Comparison of ENCODE assay signal across 14 cellular contexts in the genomic region with DNA sequence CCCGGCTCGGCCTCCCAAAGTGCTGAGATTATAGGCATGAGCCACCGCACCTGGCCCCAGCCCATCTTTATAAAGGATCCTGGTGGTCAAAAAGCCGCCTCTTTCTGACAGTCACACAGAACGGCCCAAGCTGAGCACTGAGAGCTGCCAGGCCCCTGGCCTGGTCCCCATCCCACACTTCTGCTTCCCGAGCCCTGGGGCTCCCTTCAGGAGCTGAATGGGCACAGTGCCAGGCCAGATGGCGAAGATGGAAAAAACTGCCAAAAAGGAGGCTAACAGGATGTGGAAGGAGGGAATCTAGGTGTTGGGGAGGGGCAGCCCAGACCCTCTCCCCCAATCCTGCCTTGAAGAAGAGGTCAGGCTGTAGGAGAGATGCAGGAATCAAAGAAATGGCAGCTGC. TPM values are rescaled to one million over a fixed set of nuclear protein-coding genes. Genes with fewer than 3 reads are reported as not detected.
DNase-seq lines count a peak whose midpoint lies in the region; ATAC-seq and TF ChIP-seq lines count a peak whose summit lies in the region.
"Had no signal": no experiment of that assay in that cellular context is flagged by ENCODE, and none has a peak within 500 bp of the region (broad histone marks: within the 10 kb centered on the region; RNA-seq: fewer than 3 reads in every experiment).

No MANE protein-coding gene starts in this region.

- no peak overlapping the region for H2AFZ ChIP-seq in SK-N-SH (ENCODE audit: low read depth)

- peak overlapping the region; percentile 89 for H3K4me3 Mint-ChIP-seq in activated naive CD4-positive, alpha-beta T cell treated with anti-CD3 and anti-CD28 coated beads, Interleukin-2, amount 50 U/mL, for 24 hours

- no peak for TF ChIP-seq RAD21 in SK-N-SH (IDR thresholded peaks at IDR 0.05; ENCODE audit: low read length)

- no peaks in the 10 kb centered on the region for H3K27me3 ChIP-seq in SK-N-SH (ENCODE audit: insufficient read depth)
- H3K27me3 ChIP-seq in effector memory CD4-positive, alpha-beta T cell (replicated peaks; ENCODE audit: control insufficient read depth, insufficient read depth, low read length, poor library complexity, severe bottlenecking), result no peaks in the 10 kb centered on the region
- peaks cover 0 to 4% (median 0%) of the 10 kb centered on the region in 3 donors for H3K27me3 ChIP-seq in stomach

- no peaks in the 10 kb centered on the region for H3K27me3 Mint-ChIP-seq in activated naive CD4-positive, alpha-beta T cell treated with anti-CD3 and anti-CD28 coated beads, Interleukin-2, amount 50 U/mL, for 24 hours

- H3K9me2 ChIP-seq in SK-N-SH, result no peaks in the 10 kb centered on the region

- H3K4me2 ChIP-seq in SK-N-SH, result no peak overlapping the region

- no peak for TF ChIP-seq POLR2A in stomach (IDR thresholded peaks at IDR 0.05)

- H3K36me3 ChIP-seq in SK-N-SH (replicated peaks in 1 of 2; ENCODE audit: control insufficient read depth in 1 of 2, insufficient read depth in 2 of 2, low read length in 1 of 2) (no peaks in the 10 kb centered on the region), stomach (no peaks in the 10 kb centered on the region)
- no peaks in the 10 kb centered on the region for H3K36me3 ChIP-seq in effector memory CD4-positive, alpha-beta T cell (ENCODE audit: control insufficient read depth, insufficient read depth, low read length)
- H3K36me3 ChIP-seq: tibial artery had no signal

- no peak for DNase-seq in activated naive CD4-positive, alpha-beta T cell treated with Interleukin-2 at 50 U/mL for 16 hours
- DNase-seq in SK-N-SH, result peak; percentile 76
- DNase-seq in effector memory CD4-positive, alpha-beta T cell, result no peak
- no peak for DNase-seq in stomach
- no peak for DNase-seq in kidney tubule cell (ENCODE audit: low spot score)
- no peak for DNase-seq in amniotic stem cell (lab: John Stamatoyannopoulos, UW)
- DNase-seq: activated effector memory CD4-positive, alpha-beta T cell treated with anti-CD3 and anti-CD28 coated beads, Interleukin-2, amount 50 U/mL, for 16 hours; glutamatergic neuron; NCI-H1694 treated with DMSO at 0.1 percent for 48 hours; tibial artery had no signal

- H3K9ac ChIP-seq in SK-N-SH, result no peak overlapping the region

- TF ChIP-seq EP300 in SK-N-SH (IDR thresholded peaks at IDR 0.05; ENCODE audit: borderline replicate concordance in 1 of 2, low read depth in 1 of 2, low read length in 1 of 2), result peak in 1 of 2 experiments; percentile 34; a peak in 1 of 4 replicates
- TF ChIP-seq EP300 in stomach (IDR thresholded peaks at IDR 0.05), result no peak

- peaks cover 0 to 29% of the 10 kb centered on the region in 2 experiments; a peak in 1 of 4 replicates for H3K4me1 ChIP-seq in SK-N-SH (ENCODE audit: control insufficient read depth in 1 of 2, insufficient read depth in 2 of 2, low read depth in 1 of 2, low read length in 1 of 2)
- peaks cover 28% of the 10 kb centered on the region for H3K4me1 ChIP-seq in effector memory CD4-positive, alpha-beta T cell (ENCODE audit: control insufficient read depth, insufficient read depth, low read length, poor library complexity, severe bottlenecking)
- peaks cover 12 to 70% (median 22%) of the 10 kb centered on the region in 4 donors for H3K4me1 ChIP-seq in stomach

- intact Hi-C loops in stomach (cut with DNase I; ENCODE audit: low total_unique reads), result no loop called here

- CTCF ChIA-PET in SK-N-SH (lab: Yijun Ruan, JAX), result interaction anchor here (0.9 to 2.4 kb wide), 6 partner anchors 14 to 136 kb away, joined by 3 to 9 read pairs (median 3); partner anchors contain the start of gene ZNF384

- no peaks in the 10 kb centered on the region for H3F3A ChIP-seq in SK-N-SH (replicated peaks; ENCODE audit: insufficient read depth)

- H3K9me3 ChIP-seq in SK-N-SH, result no peaks in the 10 kb centered on the region
- no peaks in the 10 kb centered on the region for H3K9me3 ChIP-seq in effector memory CD4-positive, alpha-beta T cell (ENCODE audit: control insufficient read depth, low read length)
- H3K9me3 ChIP-seq in stomach, result no peaks in the 10 kb centered on the region
- H3K9me3 ChIP-seq: tibial artery had no signal

- H3K9me3 Mint-ChIP-seq in activated naive CD4-positive, alpha-beta T cell treated with anti-CD3 and anti-CD28 coated beads, Interleukin-2, amount 50 U/mL, for 24 hours, result no peaks in the 10 kb centered on the region

- ATAC-seq in HG03520 (IDR thresholded peaks at IDR 0.05; ENCODE audit: unreplicated experiment), result no peak

- H4K20me1 ChIP-seq in SK-N-SH (ENCODE audit: insufficient read depth), result no peaks in the 10 kb centered on the region

- POLR2A ChIA-PET in SK-N-SH (lab: Yijun Ruan, JAX), result no interaction called here

- no peaks in the 10 kb centered on the region for H3K79me2 ChIP-seq in SK-N-SH (ENCODE audit: insufficient read depth)

- TF ChIP-seq CTCF in SK-N-SH (IDR thresholded peaks at IDR 0.05) (no peak), stomach (IDR thresholded peaks at IDR 0.05) (no peak)

- H3K36me3 Mint-ChIP-seq in activated naive CD4-positive, alpha-beta T cell treated with anti-CD3 and anti-CD28 coated beads, Interleukin-2, amount 50 U/mL, for 24 hours, result no peaks in the 10 kb centered on the region

- H3K4me1 Mint-ChIP-seq in activated naive CD4-positive, alpha-beta T cell treated with anti-CD3 and anti-CD28 coated beads, Interleukin-2, amount 50 U/mL, for 24 hours, result peaks cover 64% of the 10 kb centered on the region

- H3K4me3 ChIP-seq in SK-N-SH (ENCODE audit: low read depth in 2 of 2, low read length in 1 of 2) (no peak overlapping the region), stomach (peak overlapping the region; percentile 4 to 22 (median 18))
- H3K4me3 ChIP-seq in effector memory CD4-positive, alpha-beta T cell (ENCODE audit: insufficient read depth, low read depth, low read length, poor library complexity, severe bottlenecking), result peak overlapping the region; percentile 44
- H3K4me3 ChIP-seq: tibial artery had no signal

- 65% methylated on average over 7 of the region's 7 CpGs for WGBS in SK-N-SH (ENCODE audit: low lambda C conversion rate)
- WGBS in stomach, 5 donors, result 47 to 74% (median 56%) methylated on average over 7 of the region's 7 CpGs

- H3K27ac Mint-ChIP-seq in activated naive CD4-positive, alpha-beta T cell treated with anti-CD3 and anti-CD28 coated beads, Interleukin-2, amount 50 U/mL, for 24 hours, result peak overlapping the region; percentile 100

- H3K27ac ChIP-seq in SK-N-SH (ENCODE audit: low read depth in 2 of 2, low read length in 1 of 2) (peak overlapping the region in 1 of 2 experiments; percentile 23; a peak in 1 of 4 replicates), stomach (peak overlapping the region; percentile 73 to 81 (median 80))
- H3K27ac ChIP-seq in effector memory CD4-positive, alpha-beta T cell (ENCODE audit: insufficient read depth, low read length, poor library complexity, severe bottlenecking), result peak overlapping the region; percentile 18
- H3K27ac ChIP-seq: tibial artery had no signal

TF ChIP-seq in SK-N-SH, 30 proteins besides CTCF, POLR2A, EP300 and RAD21:
- TF ChIP-seq NFIC (IDR thresholded peaks at IDR 0.05; ENCODE audit: borderline replicate concordance) (peak; percentile 46; the same call in 1 of the 2 replicates), IRF3 (IDR thresholded peaks at IDR 0.05; ENCODE audit: low read depth, low read length) (no peak)

RNA-seq across cellular contexts. Expression of gene LPAR5, which starts 5.1 kb away (rescaled TPM):
- polyA plus RNA-seq in SK-N-SH (2012; rRNA removed), result 0.03 and 0.05 TPM in 2 replicates
- polyA plus RNA-seq in SK-N-SH (2012; cell fraction: cytosol; rRNA removed), result 0.03 and 0.05 TPM in 2 replicates
- polyA plus RNA-seq in SK-N-SH (2012; cell fraction: nucleus; rRNA removed), result 0.15 TPM in 2 replicates
- total RNA-seq in stomach, result 10 to 100 TPM in 1 of 5 donors, 1 to 10 TPM in 4; 1.3 to 33.0 (median 5.8) TPM
- 1 to 10 TPM; 2.0 to 5.6 (median 3.5) TPM for polyA plus RNA-seq in stomach
- total RNA-seq: dermis microvascular lymphatic vessel endothelial cell had no signal

RNA-seq across cellular contexts. Expression of gene ACRBP, which starts 16.5 kb away (rescaled TPM):
- polyA plus RNA-seq in SK-N-SH (2012; rRNA removed) (0.71 and 0.88 TPM in 2 replicates), stomach (1 to 10 TPM in 2 of 3 donors, under 1 TPM in 1; 0.31 to 1.6 (median 1.1) TPM)
- polyA plus RNA-seq in SK-N-SH (2012; cell fraction: cytosol; rRNA removed), result 0.35 and 0.58 TPM in 2 replicates
- 5.4 and 6.0 TPM in 2 replicates for polyA plus RNA-seq in SK-N-SH (2012; cell fraction: nucleus; rRNA removed)
- total RNA-seq in stomach, result 1 to 10 TPM in 2 of 5 donors, not detected in 3; 2.2 to 6.4 TPM
- total RNA-seq: HT1080 had no signal

RNA-seq across cellular contexts. Expression of gene CHD4, which starts 23.5 kb away (rescaled TPM):
- polyA plus RNA-seq in SK-N-SH (2012; rRNA removed) (85.5 and 90.5 TPM in 2 replicates), stomach (100 to 1,000 TPM; 105 to 139 (median 111) TPM)
- polyA plus RNA-seq in SK-N-SH (2012; cell fraction: cytosol; rRNA removed), result 63.2 and 74.4 TPM in 2 replicates
- 200 and 254 TPM in 2 replicates for polyA plus RNA-seq in SK-N-SH (2012; cell fraction: nucleus; rRNA removed)
- 100 to 1,000 TPM; 169 to 315 (median 202) TPM for total RNA-seq in stomach

RNA-seq across cellular contexts. Expression of gene ING4, which starts 32.2 kb away (rescaled TPM):
- 96.5 and 163 TPM in 2 replicates for polyA plus RNA-seq in SK-N-SH (2012; rRNA removed)
- 108 and 110 TPM in 2 replicates for polyA plus RNA-seq in SK-N-SH (2012; cell fraction: cytosol; rRNA removed)
- polyA plus RNA-seq in SK-N-SH (2012; cell fraction: nucleus; rRNA removed), result 252 and 353 TPM in 2 replicates
- total RNA-seq in stomach, result 10 to 100 TPM in 4 of 5 donors, 1 to 10 TPM in 1; 8.7 to 51.8 (median 33.5) TPM
- polyA plus RNA-seq in stomach, result 10 to 100 TPM; 25.5 to 53.6 (median 43.6) TPM

RNA-seq across cellular contexts. Expression of gene ZNF384, which starts 58.5 kb away (rescaled TPM):
- polyA plus RNA-seq in SK-N-SH (2012; rRNA removed) (64.9 and 80.4 TPM in 2 replicates), stomach (10 to 100 TPM; 16.7 to 21.8 (median 20.2) TPM)
- polyA plus RNA-seq in SK-N-SH (2012; cell fraction: cytosol; rRNA removed), result 32.4 and 44.0 TPM in 2 replicates
- 222 and 232 TPM in 2 replicates for polyA plus RNA-seq in SK-N-SH (2012; cell fraction: nucleus; rRNA removed)
- 100 to 1,000 TPM in 1 of 5 donors, 10 to 100 TPM in 4; 16.5 to 207 (median 35.6) TPM for total RNA-seq in stomach

Comparison
In these comparisons a context has a peak if more than half of its experiments do, and no peak if none do; other contexts are left out.
1. H3K4me3 ChIP-seq: peak in effector memory CD4-positive, alpha-beta T cell (single experiment) and stomach (4 of 4); none in SK-N-SH (0 of 2).